ENCODE assay signal across 8 cellular contexts in the genomic region with DNA sequence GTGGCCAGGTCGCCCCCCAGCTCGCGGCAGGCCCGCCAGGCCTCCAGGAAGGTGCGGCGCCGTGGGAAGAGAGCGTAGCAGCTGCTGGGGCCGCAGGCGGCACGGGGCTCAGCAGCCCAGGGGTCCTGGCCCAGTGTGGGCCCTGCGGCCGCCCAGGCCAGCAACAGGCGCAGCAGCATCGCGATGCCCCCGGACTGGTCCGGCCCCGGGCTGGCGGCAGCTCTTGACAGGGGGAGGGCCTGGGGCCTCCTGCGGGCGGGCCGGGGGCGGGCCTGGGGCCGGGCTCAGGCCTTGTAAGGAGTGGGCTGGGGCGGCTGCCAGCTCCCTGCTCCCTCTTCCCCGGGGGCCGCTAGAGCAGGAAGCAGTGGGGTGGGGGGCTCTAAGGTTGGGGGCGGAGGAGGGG. TPM values are rescaled to one million over a fixed set of nuclear protein-coding genes. Genes with fewer than 3 reads are reported as not detected.
A peak's percentile ranks its signal among the peaks of the same experiment; 100 is the strongest.
DNase-seq lines count a peak whose midpoint lies in the region; ATAC-seq and TF ChIP-seq lines count a peak whose summit lies in the region.

Gene CD248, minus strand, starts transcription at position 196 of the 403 bp plus-strand sequence. Its CDS starts 17 bp downstream, at position 179.

- TF ChIP-seq POLR2A in gastrocnemius medialis (IDR thresholded peaks at IDR 0.05) = peak in 1 of 2 donors; percentile 55

- in situ Hi-C loops in gastrocnemius medialis (cut with MboI; ENCODE audit: low sequenced_read_pairs in 4 of 4) = no loop called here

- peak within 1 kb of the TSS; percentile 25 to 76 (median 60) for H3K4me3 ChIP-seq in heart right ventricle
- H3K4me3 ChIP-seq in gastrocnemius medialis = peak within 1 kb of the TSS; percentile 44 to 68 (median 50)

- WGBS in heart right ventricle, 2 donors = 1 to 6% methylated on average over 27 to 29 of the region's 29 CpGs

- H3K4me1 Mint-ChIP-seq in activated T-cell treated with anti-CD3 and anti-CD28 coated beads, Interleukin-2, amount 50 U/mL, for 4 hours (ENCODE audit: low read depth) = peaks cover 62% of the 10 kb centered on the region

- H3K27ac ChIP-seq in heart right ventricle = peak within 1 kb of the TSS; percentile 77 to 92 (median 86)
- peak within 1 kb of the TSS; percentile 72 to 84 (median 80) for H3K27ac ChIP-seq in gastrocnemius medialis

- intact Hi-C loops in heart right ventricle (cut with DNase I) = loop anchor here in 1 of 10 donors (10.0 kb wide), 1 partner anchor 68 kb away; no protein-coding TSS in a partner anchor
- intact Hi-C loops in gastrocnemius medialis (cut with DNase I; ENCODE audit: low total_unique reads) = no loop called here

- H3K4me3 Mint-ChIP-seq in activated T-cell treated with anti-CD3 and anti-CD28 coated beads, Interleukin-2, amount 50 U/mL, for 4 hours = peak within 1 kb of the TSS; percentile 47

- H3K36me3 ChIP-seq in heart right ventricle (no peaks in the 10 kb centered on the region), gastrocnemius medialis (no peaks in the 10 kb centered on the region)

- peak; percentile 45 for DNase-seq in ELF-1 (ENCODE audit: low read depth, low spot score)
- DNase-seq in activated T-cell treated with anti-CD3 and anti-CD28 coated beads, Interleukin-2, amount 50 U/mL, for 4 hours = no peak
- peak; percentile 85 to 89 for DNase-seq in heart right ventricle
- DNase-seq in gastrocnemius medialis = peak in 1 of 2 donors; percentile 48
- no peak for DNase-seq in inferior parietal cortex (ENCODE audit: extremely low spot score)
- DNase-seq in amniotic stem cell (lab: John Stamatoyannopoulos, UW) = no peak

- ATAC-seq in activated T-cell treated with anti-CD3 and anti-CD28 coated beads, Interleukin-2, amount 50 U/mL, for 4 hours = no peak
- ATAC-seq in heart right ventricle (peak; percentile 26 to 66 (median 54)), gastrocnemius medialis (no peak), GM19397 (IDR thresholded peaks at IDR 0.05; ENCODE audit: unreplicated experiment) (no peak), HG03108 (IDR thresholded peaks at IDR 0.05; ENCODE audit: unreplicated experiment) (no peak)

- H3K4me1 ChIP-seq in heart right ventricle (peaks cover 15 to 56% (median 41%) of the 10 kb centered on the region in 9 donors), gastrocnemius medialis (peaks cover 7% of the 10 kb centered on the region in 2 donors)

- H3K36me3 Mint-ChIP-seq in activated T-cell treated with anti-CD3 and anti-CD28 coated beads, Interleukin-2, amount 50 U/mL, for 4 hours (ENCODE audit: insufficient read depth) = no peaks in the 10 kb centered on the region

- H3K27me3 Mint-ChIP-seq in activated T-cell treated with anti-CD3 and anti-CD28 coated beads, Interleukin-2, amount 50 U/mL, for 4 hours (ENCODE audit: low read depth) = peaks cover 2% of the 10 kb centered on the region

- H3K9me3 Mint-ChIP-seq in activated T-cell treated with anti-CD3 and anti-CD28 coated beads, Interleukin-2, amount 50 U/mL, for 4 hours = no peaks in the 10 kb centered on the region

- peaks cover 0 to 6% (median 0%) of the 10 kb centered on the region in 7 donors for H3K27me3 ChIP-seq in heart right ventricle
- H3K27me3 ChIP-seq in gastrocnemius medialis = peaks cover 5 to 14% (median 12%) of the 10 kb centered on the region in 3 donors

- no peak for TF ChIP-seq CTCF in heart right ventricle (IDR thresholded peaks at IDR 0.05)
- TF ChIP-seq CTCF in gastrocnemius medialis (IDR thresholded peaks at IDR 0.05 in 4 of 5, conservative IDR thresholded peaks at IDR 0.05 in 1 of 5) = no peak

- H3K9me3 ChIP-seq in heart right ventricle (no peaks in the 10 kb centered on the region), gastrocnemius medialis (no peaks in the 10 kb centered on the region)

RNA-seq across cellular contexts. Expression of gene CD248, which starts in this region (rescaled TPM):
- total RNA-seq in activated T-cell treated with anti-CD3 and anti-CD28 coated beads, Interleukin-2, amount 50 U/mL, for 4 hours = 1 to 10 TPM in 1 of 3 donors, under 1 TPM in 2; 0.65 to 1.5 (median 0.82) TPM
- 10 to 100 TPM in 5 of 10 donors, 1 to 10 TPM in 5; 5.3 to 44.4 (median 9.1) TPM for total RNA-seq in heart right ventricle
- 10 to 100 TPM in 1 of 2 donors, 1 to 10 TPM in 1; 8.6 to 35.9 TPM for polyA plus RNA-seq in heart right ventricle
- total RNA-seq in gastrocnemius medialis = 1 to 10 TPM in 3 of 4 donors, under 1 TPM in 1; 0.46 to 4.6 (median 2.8) TPM

Comparison
In these comparisons a context has a peak if more than half of its experiments do, and no peak if none do; other contexts are left out.
1. DNase-seq: peak in ELF-1 (single experiment) and heart right ventricle (2 of 2); none in activated T-cell treated with anti-CD3 and anti-CD28 coated beads, Interleukin-2, amount 50 U/mL, for 4 hours (single experiment), inferior parietal cortex (single experiment) and amniotic stem cell (single experiment).
2. ATAC-seq: peak in heart right ventricle (8 of 8); none in activated T-cell treated with anti-CD3 and anti-CD28 coated beads, Interleukin-2, amount 50 U/mL, for 4 hours (0 of 2), gastrocnemius medialis (0 of 2), GM19397 (single experiment) and HG03108 (single experiment).